In the genomic region with DNA sequence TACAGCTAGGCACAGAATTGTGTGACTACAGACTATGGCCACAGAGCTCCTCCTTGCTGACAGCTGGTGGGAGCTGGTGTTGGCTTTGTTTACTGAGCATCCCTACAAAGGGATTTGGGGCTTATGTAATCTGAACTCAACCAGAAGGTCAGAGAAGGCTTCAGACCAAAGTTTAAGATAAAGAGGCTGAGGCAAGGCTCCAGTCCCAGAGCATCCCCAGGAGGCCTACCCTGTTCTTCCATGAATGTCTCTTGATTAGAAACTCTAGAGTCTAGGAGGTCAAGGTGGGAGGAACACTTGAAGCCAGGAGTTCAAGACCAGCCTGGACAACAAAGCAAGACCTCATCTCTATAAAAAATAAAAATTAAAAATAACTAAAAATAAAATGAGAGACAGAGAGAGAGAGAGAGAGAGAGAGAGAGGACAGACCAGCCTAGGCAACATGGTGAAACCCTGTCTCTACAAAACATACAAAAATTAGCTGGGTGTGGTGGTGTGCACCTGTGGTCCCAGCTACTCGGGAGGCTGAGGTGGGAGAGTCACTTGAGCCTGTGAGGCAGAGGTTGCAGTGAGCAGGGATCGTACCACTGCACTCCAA, we compare ENCODE assay signal across 27 cellular contexts.
"Had no signal": no experiment of that assay in that cellular context is flagged by ENCODE, and none has a peak within 500 bp of the region (broad histone marks: within the 10 kb centered on the region; RNA-seq: fewer than 3 reads in every experiment).

No MANE protein-coding gene starts in this region.

- H3K27me3 Mint-ChIP-seq: activated naive CD8-positive, alpha-beta T cell; memory B cell had no signal

- H3K9me3 Mint-ChIP-seq: dendritic cell treated with granulocyte-macrophage colony-stimulating factor and Interleukin-4, amounts not matched to agents 40 ng/mL and 50 ng/mL, for 4 days; memory B cell; naive B cell; stimulated activated memory B cell treated with anti-CD40 and anti-IgM and Interleukin-4, amounts not matched to agents 10 μg/mL and 1 μg/mL and 100 μg/mL, for 72 hours; T-helper 1 cell treated with Interleukin-12 subunit alpha and Interleukin-12 subunit beta and Interleukin-4 antibody, amounts not matched to agents 30 μg/mL and 1 μg/mL, for 36 hours had no signal

- H3K4me1 ChIP-seq: adrenal gland, ascending aorta, right lobe of liver, stomach, suprapubic skin, vagina had no signal

- H3K27me3 ChIP-seq: adrenal gland, ascending aorta, right lobe of liver, stomach, suprapubic skin, vagina had no signal

- H3K9me3 ChIP-seq: adrenal gland, ascending aorta, mucosa of descending colon, right lobe of liver, stomach, suprapubic skin, vagina had no signal

- DNase-seq: activated CD4-positive, alpha-beta T cell treated with anti-CD3 and anti-CD28 coated beads for 4 hours; activated CD4-positive, alpha-beta T cell treated with anti-CD3 and anti-CD28 coated beads, Interleukin-2, amount 50 U/mL, for 48 hours; activated CD4-positive, CD25-positive, alpha-beta regulatory T cell; activated naive CD4-positive, alpha-beta T cell; activated T-cell treated with anti-CD3 and anti-CD28 coated beads, Interleukin-2, amount 50 U/mL, for 1 hour; brain microvascular endothelial cell; caudate nucleus; effector CD8-positive, alpha-beta T cell; hippocampal formation; mucosa of descending colon; naive B cell; nucleus accumbens; small intestine; stimulated activated CD4-positive, alpha-beta T cell treated with anti-CD3 and anti-CD28 coated beads, Interleukin-2, amount 100 ng/mL, for 24 hours; stomach; T1000; trophoblast cell had no signal

- H3K4me1 Mint-ChIP-seq: memory B cell; naive B cell; stimulated activated memory B cell treated with anti-CD40 and anti-IgM and Interleukin-4, amounts not matched to agents 10 μg/mL and 1 μg/mL and 100 μg/mL, for 72 hours had no signal

- H3K27ac Mint-ChIP-seq: activated naive CD8-positive, alpha-beta T cell; dendritic cell treated with granulocyte-macrophage colony-stimulating factor and Interleukin-4, amounts not matched to agents 40 ng/mL and 50 ng/mL, for 4 days; memory B cell; naive B cell; stimulated activated memory B cell treated with anti-CD40 and anti-IgM and Interleukin-4, amounts not matched to agents 10 μg/mL and 1 μg/mL and 100 μg/mL, for 72 hours; T-helper 1 cell treated with Interleukin-12 subunit alpha and Interleukin-12 subunit beta and Interleukin-4 antibody, amounts not matched to agents 30 μg/mL and 1 μg/mL, for 36 hours had no signal

- ATAC-seq: mucosa of descending colon; right lobe of liver; stimulated activated memory B cell treated with anti-CD40 and anti-IgM and Interleukin-4, amounts not matched to agents 10 μg/mL and 1 μg/mL and 100 μg/mL, for 72 hours had no signal

- H3K36me3 Mint-ChIP-seq: memory B cell; naive B cell; stimulated activated memory B cell treated with anti-CD40 and anti-IgM and Interleukin-4, amounts not matched to agents 10 μg/mL and 1 μg/mL and 100 μg/mL, for 72 hours had no signal

- H3K36me3 ChIP-seq: adrenal gland, ascending aorta, brain microvascular endothelial cell, right lobe of liver, stomach, suprapubic skin, vagina had no signal

- H3K27ac ChIP-seq: adrenal gland, ascending aorta, brain microvascular endothelial cell, right lobe of liver, stomach, suprapubic skin, vagina had no signal

- H3K4me3 Mint-ChIP-seq: activated naive CD8-positive, alpha-beta T cell; dendritic cell treated with granulocyte-macrophage colony-stimulating factor and Interleukin-4, amounts not matched to agents 40 ng/mL and 50 ng/mL, for 4 days; memory B cell; naive B cell; stimulated activated memory B cell treated with anti-CD40 and anti-IgM and Interleukin-4, amounts not matched to agents 10 μg/mL and 1 μg/mL and 100 μg/mL, for 72 hours; T-helper 1 cell treated with Interleukin-12 subunit alpha and Interleukin-12 subunit beta and Interleukin-4 antibody, amounts not matched to agents 30 μg/mL and 1 μg/mL, for 36 hours had no signal

- H3K4me3 ChIP-seq: adrenal gland, ascending aorta, mucosa of descending colon, right lobe of liver, stomach, suprapubic skin, vagina had no signal
